Comparison of ENCODE assay signal across 33 cellular contexts in genomic region chr6:123427008-123427407, GRCh38.
A peak's percentile ranks its signal among the peaks of the same experiment; 100 is the strongest.
DNase-seq lines count a peak whose midpoint lies in the region; ATAC-seq, FAIRE-seq and TF ChIP-seq lines count a peak whose summit lies in the region.
"Had no signal": no experiment of that assay in that cellular context is flagged by ENCODE, and none has a peak within 500 bp of the region (broad histone marks: within the 10 kb centered on the region; RNA-seq: fewer than 3 reads in every experiment).

No MANE protein-coding gene starts in this region.

- WGBS in psoas muscle, 3 donors, result 57 to 83% (median 68%) methylated on average over 1 of the region's 1 CpG
- WGBS in small intestine, 3 donors, result 6 to 53% (median 19%) methylated on average over 1 of the region's 1 CpG
- 79 to 83% methylated on average over 1 of the region's 1 CpG for WGBS in thyroid gland, 2 donors

- no peak for TF ChIP-seq POLR2A in gastrocnemius medialis (IDR thresholded peaks at IDR 0.05)
- no peak for TF ChIP-seq POLR2A in thyroid gland (IDR thresholded peaks at IDR 0.05)

- intact Hi-C loops in psoas muscle (cut with DNase I), result no loop called here
- intact Hi-C loops in gastrocnemius medialis (cut with DNase I; ENCODE audit: low total_unique reads), result no loop called here
- intact Hi-C loops in thyroid gland (cut with DNase I), result no loop called here

- H3K4me1 ChIP-seq in psoas muscle, result peaks cover 87% of the 10 kb centered on the region
- peaks cover 45 to 82% of the 10 kb centered on the region in 2 donors for H3K4me1 ChIP-seq in gastrocnemius medialis
- no peaks in the 10 kb centered on the region for H3K4me1 ChIP-seq in small intestine (ENCODE audit: control insufficient read depth in 2 of 2, insufficient read depth in 1 of 2, low read depth in 1 of 2, low read length in 1 of 2)
- no peaks in the 10 kb centered on the region for H3K4me1 ChIP-seq in thyroid gland
- H3K4me1 ChIP-seq: A549; BE2C; BLaER1; BLaER1 treated with 17β-estradiol and CSF1 and Interleukin-3, amounts not matched to agents 10 nM and 100 nM; Caco-2 had no signal

- H3K36me3 ChIP-seq in psoas muscle (ENCODE audit: insufficient read depth in 1 of 2, low read depth in 1 of 2), result peaks cover 0 to 41% of the 10 kb centered on the region in 2 donors
- no peaks in the 10 kb centered on the region for H3K36me3 ChIP-seq in gastrocnemius medialis
- H3K36me3 ChIP-seq in small intestine (ENCODE audit: control insufficient read depth in 2 of 2, insufficient read depth in 2 of 2, low read length in 2 of 2), result no peaks in the 10 kb centered on the region
- H3K36me3 ChIP-seq in thyroid gland, result no peaks in the 10 kb centered on the region
- H3K36me3 ChIP-seq: BE2C; BLaER1; BLaER1 treated with 17β-estradiol and CSF1 and Interleukin-3, amounts not matched to agents 10 nM and 100 nM had no signal

- H3K9me3 ChIP-seq in psoas muscle (no peaks in the 10 kb centered on the region), gastrocnemius medialis (no peaks in the 10 kb centered on the region), small intestine (ENCODE audit: control insufficient read depth, low read depth) (no peaks in the 10 kb centered on the region), thyroid gland (no peaks in the 10 kb centered on the region)
- H3K9me3 ChIP-seq: A549; BE2C; BLaER1; BLaER1 treated with 17β-estradiol and CSF1 and Interleukin-3, amounts not matched to agents 10 nM and 100 nM; Caco-2 had no signal

- FAIRE-seq in small intestine (lab: Jason Lieb, UNC), result no peak
- FAIRE-seq: A204.1, A549, D721Med had no signal

- no peak overlapping the region for H3K4me3 ChIP-seq in psoas muscle
- no peak overlapping the region for H3K4me3 ChIP-seq in gastrocnemius medialis
- no peak overlapping the region for H3K4me3 ChIP-seq in small intestine (ENCODE audit: low read depth in 1 of 2, low read length in 2 of 2)
- H3K4me3 ChIP-seq in thyroid gland (replicated peaks in 1 of 3), result no peak overlapping the region
- H3K4me3 ChIP-seq: A549; BLaER1; BLaER1 treated with 17β-estradiol and CSF1 and Interleukin-3, amounts not matched to agents 10 nM and 100 nM had no signal

- DNase-seq in psoas muscle, result no peak
- DNase-seq in gastrocnemius medialis, result no peak
- DNase-seq in small intestine, result peak; percentile 68
- DNase-seq in thyroid gland, result no peak
- DNase-seq: 8988T; ACHN; AML-193; BE2C; C1 segment of cervical spinal cord; Caco-2; Calu3; CD4-positive, alpha-beta memory T cell; CD4-positive, alpha-beta T cell; CD4-positive, CD25-positive, alpha-beta regulatory T cell; CD8-positive, alpha-beta memory T cell; CD8-positive, alpha-beta T cell; COR-L47; DMS 273 treated with DMSO at 0.1 percent for 48 hours; DMS153; DMS53; DMS79; DMS79 treated with DMSO at 0.1 percent for 48 hours; DND-41; EL had no signal

- H3K27ac ChIP-seq in psoas muscle (peak overlapping the region; percentile 51), gastrocnemius medialis (peak overlapping the region in 3 of 4 donors; percentile 44 to 73 (median 64)), small intestine (ENCODE audit: low read depth in 1 of 2, low read length in 1 of 2) (no peak overlapping the region), thyroid gland (no peak overlapping the region)
- H3K27ac ChIP-seq: 22Rv1; A549; BLaER1; BLaER1 treated with 17β-estradiol and CSF1 and Interleukin-3, amounts not matched to agents 10 nM and 100 nM; C4-2B had no signal

- H3K27me3 ChIP-seq in psoas muscle (ENCODE audit: insufficient read depth in 3 of 3, low read length in 2 of 3) (no peaks in the 10 kb centered on the region), gastrocnemius medialis (no peaks in the 10 kb centered on the region), small intestine (ENCODE audit: control insufficient read depth in 2 of 2, insufficient read depth in 2 of 2, low read length in 2 of 2) (no peaks in the 10 kb centered on the region), thyroid gland (no peaks in the 10 kb centered on the region)
- H3K27me3 ChIP-seq: BE2C; BLaER1; BLaER1 treated with 17β-estradiol and CSF1 and Interleukin-3, amounts not matched to agents 10 nM and 100 nM had no signal

- in situ Hi-C loops in gastrocnemius medialis (cut with MboI; ENCODE audit: low sequenced_read_pairs in 4 of 4), result no loop called here

- TF ChIP-seq CTCF in psoas muscle (IDR thresholded peaks at IDR 0.05) (no peak), gastrocnemius medialis (IDR thresholded peaks at IDR 0.05 in 4 of 5, conservative IDR thresholded peaks at IDR 0.05 in 1 of 5) (no peak), thyroid gland (IDR thresholded peaks at IDR 0.05) (no peak)

- ATAC-seq in psoas muscle, result peak in 2 of 4 donors; percentile 40 to 52
- ATAC-seq in gastrocnemius medialis, result no peak
- no peak for ATAC-seq in activated CD4-positive, CD25-positive, alpha-beta regulatory T cell treated with anti-CD3 and anti-CD28 coated beads, Interleukin-2, amount 50 U/mL, for 24 hours
- ATAC-seq in HG02678 (IDR thresholded peaks at IDR 0.05; ENCODE audit: unreplicated experiment), result no peak
- ATAC-seq: A549; CD8-positive, alpha-beta T cell had no signal

Comparison
In these comparisons a context has a peak if more than half of its experiments do, and no peak if none do; other contexts are left out.
1. H3K27ac ChIP-seq: peak in psoas muscle (single experiment) and gastrocnemius medialis (3 of 4); none in small intestine (0 of 2) and thyroid gland (0 of 3).